ENCODE assay signal across 3 cellular contexts in genomic region chrX:40589606-40590321, GRCh38. TPM values are rescaled to one million over a fixed set of nuclear protein-coding genes. Genes with fewer than 3 reads are reported as not detected.
"Had no signal": no experiment of that assay in that cellular context is flagged by ENCODE, and none has a peak within 500 bp of the region (broad histone marks: within the 10 kb centered on the region; RNA-seq: fewer than 3 reads in every experiment).

No MANE protein-coding gene starts in this region.

RNA-seq across cellular contexts. Expression of gene MPC1L, which starts 33.5 kb away (rescaled TPM):
- polyA plus RNA-seq: foreskin keratinocyte, pancreas, sigmoid colon had no signal
